Comparison of ENCODE assay signal across 17 cellular contexts in the genomic region with DNA sequence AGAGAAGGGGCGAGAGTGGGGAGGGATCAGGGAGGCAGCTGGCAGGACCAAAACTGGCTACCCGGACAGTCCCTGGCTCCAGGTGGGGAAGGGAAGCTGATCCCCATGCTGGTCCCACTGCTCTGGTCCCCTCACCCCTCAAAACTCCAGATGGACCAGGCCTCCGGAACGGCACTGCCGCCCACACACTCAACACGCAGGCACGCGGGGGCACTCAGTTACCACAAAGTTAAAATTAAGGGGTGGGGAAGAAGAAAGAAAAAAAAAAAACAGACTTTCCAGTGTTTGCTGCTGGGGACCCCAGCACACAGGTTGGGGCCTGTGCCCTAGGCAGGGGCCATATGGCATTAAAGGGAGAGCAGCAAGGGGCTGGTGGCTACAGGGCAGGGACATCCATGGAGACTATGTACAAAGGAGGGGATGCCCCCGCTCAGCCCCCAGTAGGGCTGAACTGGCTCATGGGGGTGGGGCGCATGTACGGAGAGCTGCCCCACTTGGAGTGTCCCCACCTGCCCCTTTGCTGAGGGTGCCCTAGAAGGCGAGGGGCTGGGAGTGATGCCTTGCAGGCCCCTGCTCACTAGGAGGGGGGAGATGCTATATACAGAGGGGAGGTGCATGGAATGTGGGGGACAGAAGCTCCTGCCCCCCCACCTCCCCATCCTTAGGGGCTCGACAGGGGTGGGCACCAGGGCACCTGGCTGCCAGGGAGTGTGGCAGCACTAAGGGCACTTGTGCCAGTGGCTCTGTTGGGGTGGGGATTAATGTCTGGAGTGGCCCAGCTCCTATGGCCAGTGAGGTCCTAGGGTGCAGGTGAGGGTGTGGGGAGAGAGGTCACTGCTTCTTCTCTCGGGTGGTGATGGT. TPM values are rescaled to one million over a fixed set of nuclear protein-coding genes. Genes with fewer than 3 reads are reported as not detected.
DNase-seq lines count a peak whose midpoint lies in the region; ATAC-seq, FAIRE-seq and TF ChIP-seq lines count a peak whose summit lies in the region.
"Had no signal": no experiment of that assay in that cellular context is flagged by ENCODE, and none has a peak within 500 bp of the region (broad histone marks: within the 10 kb centered on the region; RNA-seq: fewer than 3 reads in every experiment).

No MANE protein-coding gene starts in this region.

- no peak overlapping the region for H4K91ac ChIP-seq in neuronal stem cell (ENCODE audit: low read depth, low read length, poor library complexity)

- H3K14ac ChIP-seq in neuronal stem cell (ENCODE audit: low read length), result no peak overlapping the region

- 92% methylated on average over 14 of the region's 14 CpGs for WGBS in A549 (ENCODE audit: missing lambda C conversion rate)
- no CpG with 5 or more reads among the region's 14 CpGs for WGBS in neuronal stem cell (ENCODE audit: extremely low coverage in 2 of 2, insufficient read length in 2 of 2, insufficient replicate concordance in 1 of 2), 2 donors

- H3K9me3 Mint-ChIP-seq in chondrocyte (ENCODE audit: low read depth), result no peaks in the 10 kb centered on the region
- no peaks in the 10 kb centered on the region for H3K9me3 Mint-ChIP-seq in stimulated activated naive CD8-positive, alpha-beta T cell treated with anti-CD3 and anti-CD28 coated beads, Interleukin-15, amount 100 ng/mL, for 72 hours
- H3K9me3 Mint-ChIP-seq: CD14-positive monocyte, immature natural killer cell had no signal

- H2BK5ac ChIP-seq in neuronal stem cell (ENCODE audit: low read length), result no peak overlapping the region

- H3K4ac ChIP-seq in neuronal stem cell (ENCODE audit: low read length), result no peak overlapping the region

- H3K4me2 ChIP-seq in A549 (no peak overlapping the region), neuronal stem cell (ENCODE audit: insufficient read depth, low read length, poor library complexity, severe bottlenecking) (no peak overlapping the region), MM.1S (ENCODE audit: low read depth, low read length) (no peak overlapping the region)
- peak overlapping the region in 10 of 11 experiments; percentile 9 to 94 (median 77); a peak in 10 of 22 replicates for H3K4me2 ChIP-seq in BLaER1 treated with 17β-estradiol and CSF1 and Interleukin-3, amounts not matched to agents 10 nM and 100 nM

- H3K9me3 ChIP-seq in A549, result no peaks in the 10 kb centered on the region
- no peaks in the 10 kb centered on the region for H3K9me3 ChIP-seq in BLaER1 treated with 17β-estradiol and CSF1 and Interleukin-3, amounts not matched to agents 10 nM and 100 nM (replicated peaks in 1 of 11)
- H3K9me3 ChIP-seq in neuronal stem cell (replicated peaks in 1 of 2; ENCODE audit: control insufficient read depth in 2 of 2, insufficient read depth in 1 of 2, low read depth in 1 of 2, low read length in 2 of 2), result no peaks in the 10 kb centered on the region
- no peaks in the 10 kb centered on the region for H3K9me3 ChIP-seq in MM.1S (replicated peaks; ENCODE audit: insufficient read depth, low read length)
- H3K9me3 ChIP-seq: breast epithelium had no signal

- no peaks in the 10 kb centered on the region for H3K9me2 ChIP-seq in MM.1S (replicated peaks; ENCODE audit: insufficient read depth, low read length)

- H3K27ac ChIP-seq in A549, result 0 out of 6 replicates have a peak overlapping the region, but pooled peaks of 1 of the 2 experiments have one; percentile 6
- H3K27ac ChIP-seq in BLaER1 treated with 17β-estradiol and CSF1 and Interleukin-3, amounts not matched to agents 10 nM and 100 nM, result 0 out of 22 replicates have a peak overlapping the region, but pooled peaks of 1 of the 11 experiments have one; percentile 45
- H3K27ac ChIP-seq in neuronal stem cell (replicated peaks; ENCODE audit: low read length), result no peak overlapping the region
- H3K27ac ChIP-seq in MM.1S (ENCODE audit: low read length), result no peak overlapping the region
- H3K27ac ChIP-seq: parathyroid adenoma had no signal

- peaks cover 21% of the 10 kb centered on the region for H3K4me1 Mint-ChIP-seq in chondrocyte (ENCODE audit: low read depth)
- H3K4me1 Mint-ChIP-seq in stimulated activated naive CD8-positive, alpha-beta T cell treated with anti-CD3 and anti-CD28 coated beads, Interleukin-15, amount 100 ng/mL, for 72 hours, result peaks cover 34% of the 10 kb centered on the region

- H3K4me3 Mint-ChIP-seq in chondrocyte (ENCODE audit: unreplicated experiment), result no peak overlapping the region
- H3K4me3 Mint-ChIP-seq in stimulated activated naive CD8-positive, alpha-beta T cell treated with anti-CD3 and anti-CD28 coated beads, Interleukin-15, amount 100 ng/mL, for 72 hours, result no peak overlapping the region
- H3K4me3 Mint-ChIP-seq: CD14-positive monocyte had no signal

- peaks cover 10% of the 10 kb centered on the region for H3K79me1 ChIP-seq in neuronal stem cell (ENCODE audit: low read depth, low read length)

- H3K18ac ChIP-seq in neuronal stem cell (ENCODE audit: low read length), result no peak overlapping the region

- CTCF ChIA-PET in A549 (lab: Yijun Ruan, JAX), result interaction anchor here (0.5 to 24.0 kb wide), 10 partner anchors 4 to 522 kb away, joined by 3 to 474 read pairs (median 8); partner anchors contain the start of genes ABHD15, ANKRD13B, CORO6 and TP53I13

- ATAC-seq in A549, result no peak
- no peak for ATAC-seq in stimulated activated naive CD8-positive, alpha-beta T cell treated with anti-CD3 and anti-CD28 coated beads, Interleukin-15, amount 100 ng/mL, for 72 hours

- no peak for DNase-seq in A549 (ENCODE audit: low read depth in 1 of 2, low spot score in 1 of 2)
- DNase-seq in chondrocyte (ENCODE audit: low spot score), result peak; percentile 81
- DNase-seq in neuronal stem cell (ENCODE audit: low spot score), result no peak
- no peak for DNase-seq in COLO668 (lab: John Stamatoyannopoulos, UW; ENCODE audit: unreplicated experiment)
- DNase-seq in MM.1S, result no peak
- DNase-seq in hepatic stellate cell (ENCODE audit: low spot score), result no peak
- no peak for DNase-seq in stimulated activated naive CD8-positive, alpha-beta T cell treated with anti-CD3 and anti-CD28 coated beads, Interleukin-15, amount 100 ng/mL, for 72 hours
- DNase-seq: EL; immature natural killer cell; NCI-H2081 treated with DMSO at 0.1 percent for 48 hours; NCI-H748 treated with DMSO at 0.1 percent for 48 hours; stimulated activated CD4-positive, alpha-beta T cell treated with anti-CD3 and anti-CD28 coated beads, Interleukin-15, amount 100 ng/mL, for 24 hours had no signal

- H2BK12ac ChIP-seq in neuronal stem cell (ENCODE audit: low read length), result no peak overlapping the region

- peak overlapping the region; percentile 43 for H3K23ac ChIP-seq in neuronal stem cell (ENCODE audit: low read depth, low read length, poor library complexity)

- 0 out of 2 replicates have a peak, but pooled peaks cover 5% of the 10 kb centered on the region for H3F3A ChIP-seq in MM.1S (ENCODE audit: insufficient read depth, low read length)

- H3K36me3 ChIP-seq in BLaER1 treated with 17β-estradiol and CSF1 and Interleukin-3, amounts not matched to agents 10 nM and 100 nM, result peaks cover 61 to 83% (median 69%) of the 10 kb centered on the region in 11 experiments
- H3K36me3 ChIP-seq in neuronal stem cell (replicated peaks in 1 of 2; ENCODE audit: control insufficient read depth in 2 of 2, insufficient read depth in 2 of 2, low read length in 2 of 2) (peaks cover 58 to 86% of the 10 kb centered on the region in 2 donors), MM.1S (replicated peaks; ENCODE audit: insufficient read depth, low read length) (no peaks in the 10 kb centered on the region)

- peaks cover 10% of the 10 kb centered on the region; the same call in 2 of the 3 replicates for H3K4me1 ChIP-seq in A549
- H3K4me1 ChIP-seq in BLaER1 treated with 17β-estradiol and CSF1 and Interleukin-3, amounts not matched to agents 10 nM and 100 nM, result peaks cover 45 to 77% (median 72%) of the 10 kb centered on the region in 10 experiments
- H3K4me1 ChIP-seq in neuronal stem cell (ENCODE audit: control insufficient read depth in 2 of 2, insufficient read depth in 1 of 2, low read depth in 1 of 2, low read length in 2 of 2), result peaks cover 3 to 12% of the 10 kb centered on the region in 2 donors
- no peaks in the 10 kb centered on the region for H3K4me1 ChIP-seq in MM.1S (ENCODE audit: low read length)

- TF ChIP-seq CTCF in A549 (IDR thresholded peaks at IDR 0.05), result no peak
- TF ChIP-seq CTCF in chondrocyte (IDR thresholded peaks at IDR 0.05), result no peak
- no peak for TF ChIP-seq CTCF in MM.1S (IDR thresholded peaks at IDR 0.05; ENCODE audit: low read length)

- H2BK120ac ChIP-seq in neuronal stem cell (ENCODE audit: low read depth, low read length), result no peak overlapping the region

- H3K27ac Mint-ChIP-seq in chondrocyte (ENCODE audit: unreplicated experiment), result no peak overlapping the region
- H3K27ac Mint-ChIP-seq in stimulated activated naive CD8-positive, alpha-beta T cell treated with anti-CD3 and anti-CD28 coated beads, Interleukin-15, amount 100 ng/mL, for 72 hours, result peak overlapping the region in 1 of 2 donors; percentile 74

- H3K9ac ChIP-seq in BLaER1 treated with 17β-estradiol and CSF1 and Interleukin-3, amounts not matched to agents 10 nM and 100 nM, result peak overlapping the region in 5 of 11 experiments; percentile 2 to 66 (median 19); a peak in 3 of 22 replicates
- H3K9ac ChIP-seq in neuronal stem cell (ENCODE audit: low read depth, low read length, poor library complexity) (no peak overlapping the region), MM.1S (ENCODE audit: low read length) (no peak overlapping the region)
- H3K9ac ChIP-seq: parathyroid adenoma had no signal

- POLR2A ChIA-PET in A549 (lab: Yijun Ruan, JAX), result interaction anchor here (0.9 to 1.7 kb wide), 2 partner anchors 17 to 18 kb away, joined by 5 to 7 read pairs; no protein-coding TSS in a partner anchor

- no peak for TF ChIP-seq RAD21 in A549 (conservative IDR thresholded peaks at IDR 0.05 in 1 of 2, IDR thresholded peaks at IDR 0.05 in 1 of 2)

- peaks cover 16% of the 10 kb centered on the region for H3K36me3 Mint-ChIP-seq in chondrocyte (ENCODE audit: low read depth)

- no peaks in the 10 kb centered on the region for H3K27me3 Mint-ChIP-seq in chondrocyte (ENCODE audit: low read depth)
- H3K27me3 Mint-ChIP-seq in stimulated activated naive CD8-positive, alpha-beta T cell treated with anti-CD3 and anti-CD28 coated beads, Interleukin-15, amount 100 ng/mL, for 72 hours, result no peaks in the 10 kb centered on the region

- no peak overlapping the region for H2AK5ac ChIP-seq in neuronal stem cell (ENCODE audit: low read depth, low read length)

- H2AFZ ChIP-seq in neuronal stem cell (ENCODE audit: low read length) (no peak overlapping the region), MM.1S (ENCODE audit: low read length) (no peak overlapping the region)
- H2AFZ ChIP-seq: parathyroid adenoma had no signal

- no peaks in the 10 kb centered on the region for H3K27me3 ChIP-seq in BLaER1 treated with 17β-estradiol and CSF1 and Interleukin-3, amounts not matched to agents 10 nM and 100 nM
- H3K27me3 ChIP-seq in neuronal stem cell (ENCODE audit: control insufficient read depth in 3 of 3, insufficient read depth in 3 of 3, low read depth in 1 of 3, low read length in 3 of 3) (no peaks in the 10 kb centered on the region), MM.1S (replicated peaks; ENCODE audit: insufficient read depth, low read length) (no peaks in the 10 kb centered on the region)
- H3K27me3 ChIP-seq: breast epithelium had no signal

- no peak for TF ChIP-seq EP300 in A549 (IDR thresholded peaks at IDR 0.05)

- H4K20me1 ChIP-seq in BLaER1 treated with 17β-estradiol and CSF1 and Interleukin-3, amounts not matched to agents 10 nM and 100 nM, result peaks cover 58 to 94% (median 83%) of the 10 kb centered on the region in 11 experiments; a peak in 21 of 22 replicates
- no peaks in the 10 kb centered on the region for H4K20me1 ChIP-seq in MM.1S (ENCODE audit: insufficient read depth, low read length)

- H3K4me3 ChIP-seq in A549 (no peak overlapping the region), neuronal stem cell (ENCODE audit: low read length in 2 of 2) (no peak overlapping the region), MM.1S (ENCODE audit: low read length) (no peak overlapping the region)
- no peak overlapping the region for H3K4me3 ChIP-seq in BLaER1 treated with 17β-estradiol and CSF1 and Interleukin-3, amounts not matched to agents 10 nM and 100 nM
- H3K4me3 ChIP-seq: breast epithelium had no signal

- no peak for TF ChIP-seq POLR2A in A549 (IDR thresholded peaks at IDR 0.05; ENCODE audit: low read length)

- no peak overlapping the region for H4K8ac ChIP-seq in neuronal stem cell (ENCODE audit: low read depth, low read length)

- FAIRE-seq in A549 (lab: Jason Lieb, UNC), result no peak
- FAIRE-seq: frontal cortex had no signal

- no peak overlapping the region for H2BK15ac ChIP-seq in neuronal stem cell (ENCODE audit: low read length)

- no peaks in the 10 kb centered on the region for H3K79me2 ChIP-seq in MM.1S (ENCODE audit: low read length)
- H3K79me2 ChIP-seq: parathyroid adenoma had no signal

RNA-seq across cellular contexts. Expression of gene TP53I13, which starts 5.6 kb away (rescaled TPM):
- polyA plus RNA-seq in A549 (2011; rRNA removed) (27.5 and 31.3 TPM in 2 replicates), A549 (2017; fragmentation: RNase III; extraction: RNeasy Plus Mini Kit Qiagen cat#74134 plus additional on column Dnase treatment) (50.5 to 59.0 TPM (median 57.8 TPM) in 3 replicates)
- 54.4 and 79.1 TPM in 2 replicates for polyA plus RNA-seq in A549 (2012; cell fraction: cytosol; rRNA removed)
- 316 and 464 TPM in 2 replicates for polyA plus RNA-seq in A549 (2012; cell fraction: nucleus; rRNA removed)
- polyA minus RNA-seq in A549 (2011; rRNA and poly(A)+ RNA removed), result 21.7 and 42.5 TPM in 2 replicates
- total RNA-seq in chondrocyte, result 44.6 to 49.8 TPM (median 48.3 TPM) in 3 replicates
- 32.2 TPM for polyA plus RNA-seq in neuronal stem cell (2013, experiment 1 of 2)
- 30.4 TPM for polyA plus RNA-seq in neuronal stem cell (2013, experiment 2 of 2)

RNA-seq across cellular contexts. Expression of gene ABHD15, which starts 7.3 kb away (rescaled TPM):
- polyA plus RNA-seq in A549 (2011; rRNA removed), result 13.5 and 16.5 TPM in 2 replicates
- polyA plus RNA-seq in A549 (2012; cell fraction: cytosol; rRNA removed), result 10.6 and 15.2 TPM in 2 replicates
- polyA plus RNA-seq in A549 (2012; cell fraction: nucleus; rRNA removed), result 12.0 and 14.2 TPM in 2 replicates
- polyA plus RNA-seq in A549 (2017; fragmentation: RNase III; extraction: RNeasy Plus Mini Kit Qiagen cat#74134 plus additional on column Dnase treatment), result 13.6 to 15.8 TPM (median 14.7 TPM) in 3 replicates
- polyA minus RNA-seq in A549 (2011; rRNA and poly(A)+ RNA removed), result 19.5 and 19.6 TPM in 2 replicates
- 10.2 to 16.7 TPM (median 11.7 TPM) in 3 replicates for total RNA-seq in chondrocyte
- polyA plus RNA-seq in neuronal stem cell (2013, experiment 1 of 2), result 2.6 TPM
- 2.5 TPM for polyA plus RNA-seq in neuronal stem cell (2013, experiment 2 of 2)

RNA-seq across cellular contexts. Expression of gene GIT1, which starts 15.3 kb away (rescaled TPM):
- 53.0 and 56.8 TPM in 2 replicates for polyA plus RNA-seq in A549 (2011; rRNA removed)
- 73.4 and 97.2 TPM in 2 replicates for polyA plus RNA-seq in A549 (2012; cell fraction: cytosol; rRNA removed)
- 121 and 187 TPM in 2 replicates for polyA plus RNA-seq in A549 (2012; cell fraction: nucleus; rRNA removed)
- 45.2 to 47.8 TPM (median 45.3 TPM) in 3 replicates for polyA plus RNA-seq in A549 (2017; fragmentation: RNase III; extraction: RNeasy Plus Mini Kit Qiagen cat#74134 plus additional on column Dnase treatment)
- polyA minus RNA-seq in A549 (2011; rRNA and poly(A)+ RNA removed), result 104 and 105 TPM in 2 replicates
- 32.1 to 37.7 TPM (median 35.7 TPM) in 3 replicates for total RNA-seq in chondrocyte
- polyA plus RNA-seq in neuronal stem cell (2013, experiment 1 of 2), result 63.2 TPM
- 65.1 TPM for polyA plus RNA-seq in neuronal stem cell (2013, experiment 2 of 2)

RNA-seq across cellular contexts. Expression of gene ANKRD13B, which starts 18.8 kb away (rescaled TPM):
- polyA plus RNA-seq in A549 (2011; rRNA removed) (4.0 and 4.5 TPM in 2 replicates), A549 (2017; fragmentation: RNase III; extraction: RNeasy Plus Mini Kit Qiagen cat#74134 plus additional on column Dnase treatment) (15.3 to 17.8 TPM (median 16.4 TPM) in 3 replicates)
- polyA plus RNA-seq in A549 (2012; cell fraction: cytosol; rRNA removed), result 16.3 and 21.8 TPM in 2 replicates
- polyA plus RNA-seq in A549 (2012; cell fraction: nucleus; rRNA removed), result 84.1 and 142 TPM in 2 replicates
- polyA minus RNA-seq in A549 (2011; rRNA and poly(A)+ RNA removed), result 9.2 and 10.1 TPM in 2 replicates
- 21.6 to 27.1 TPM (median 24.5 TPM) in 3 replicates for total RNA-seq in chondrocyte
- 24.5 TPM for polyA plus RNA-seq in neuronal stem cell (2013, experiment 1 of 2)
- polyA plus RNA-seq in neuronal stem cell (2013, experiment 2 of 2), result 23.7 TPM
- polyA plus RNA-seq: CD14-positive monocyte had no signal

RNA-seq across cellular contexts. Expression of gene CORO6, which starts 48.6 kb away (rescaled TPM):
- polyA plus RNA-seq in A549 (2011; rRNA removed), result 5.0 and 6.1 TPM in 2 replicates
- polyA plus RNA-seq in A549 (2012; cell fraction: cytosol; rRNA removed), result 9.2 and 10.4 TPM in 2 replicates
- 132 and 139 TPM in 2 replicates for polyA plus RNA-seq in A549 (2012; cell fraction: nucleus; rRNA removed)
- 7.9 to 10.9 TPM (median 10.1 TPM) in 3 replicates for polyA plus RNA-seq in A549 (2017; fragmentation: RNase III; extraction: RNeasy Plus Mini Kit Qiagen cat#74134 plus additional on column Dnase treatment)
- polyA minus RNA-seq in A549 (2011; rRNA and poly(A)+ RNA removed), result 11.6 and 12.8 TPM in 2 replicates
- 6.7 to 7.6 TPM (median 7.2 TPM) in 3 replicates for total RNA-seq in chondrocyte
- polyA plus RNA-seq in neuronal stem cell (2013, experiment 1 of 2), result 5.2 TPM
- 5.5 TPM for polyA plus RNA-seq in neuronal stem cell (2013, experiment 2 of 2)
- polyA plus RNA-seq: CD14-positive monocyte had no signal

Comparison
In these comparisons a context has a peak if more than half of its experiments do, and no peak if none do; other contexts are left out.
1. H3K4me2 ChIP-seq: peak in BLaER1 treated with 17β-estradiol and CSF1 and Interleukin-3, amounts not matched to agents 10 nM and 100 nM (10 of 11); none in A549 (single experiment), neuronal stem cell (single experiment) and MM.1S (single experiment).